1 cellular context compared by ENCODE assay signal in genomic region chr1:12555411-12556367, GRCh38.
TF ChIP-seq lines count a peak whose summit lies in the region.

No MANE protein-coding gene starts in this region.

TF ChIP-seq in GM23338, 12 proteins besides CTCF, POLR2A, EP300 and RAD21:
- no peak for TF ChIP-seq ZNF462 (CRISPR knock-in tag; IDR thresholded peaks at IDR 0.05)
- no peak for TF ChIP-seq NANOG (IDR thresholded peaks at IDR 0.05; ENCODE audit: borderline replicate concordance)
- no peak for TF ChIP-seq ZNF331 (CRISPR knock-in tag; IDR thresholded peaks at IDR 0.05; ENCODE audit: low read depth)
- TF ChIP-seq REST (IDR thresholded peaks at IDR 0.05; ENCODE audit: unreplicated experiment), result no peak
- no peak for TF ChIP-seq EZH2phosphoT487 (IDR thresholded peaks at IDR 0.05; ENCODE audit: unreplicated experiment)
TF ChIP-seq in GM23338: peak in this region for 0.
